In genomic region chr14:79658224-79658623, GRCh38 we compare ENCODE assay signal across 23 cellular contexts.
A peak's percentile ranks its signal among the peaks of the same experiment; 100 is the strongest.
DNase-seq lines count a peak whose midpoint lies in the region; TF ChIP-seq lines count a peak whose summit lies in the region.
"Had no signal": no experiment of that assay in that cellular context is flagged by ENCODE, and none has a peak within 500 bp of the region (broad histone marks: within the 10 kb centered on the region; RNA-seq: fewer than 3 reads in every experiment).

No MANE protein-coding gene starts in this region.

- H3K36me3 Mint-ChIP-seq in endodermal cell (ENCODE audit: low read depth): no peaks in the 10 kb centered on the region
- H3K36me3 Mint-ChIP-seq: CD8-positive, alpha-beta T cell had no signal

- H2AFZ ChIP-seq in Karpas-422 (ENCODE audit: low read length): no peak overlapping the region
- H2AFZ ChIP-seq in SK-N-SH (ENCODE audit: low read depth): no peak overlapping the region

- no peaks in the 10 kb centered on the region for H3K79me2 ChIP-seq in Karpas-422 (ENCODE audit: low read length)
- no peaks in the 10 kb centered on the region for H3K79me2 ChIP-seq in SK-N-SH (ENCODE audit: insufficient read depth)

- TF ChIP-seq CTCF in endodermal cell (conservative IDR thresholded peaks at IDR 0.05) (no peak), SK-N-SH (IDR thresholded peaks at IDR 0.05) (no peak)

- 72 to 85% methylated on average over 3 to 5 of the region's 5 CpGs for WGBS in endodermal cell (ENCODE audit: insufficient coverage in 1 of 2, insufficient read length in 1 of 2), 2 experiments
- WGBS in SK-N-SH (ENCODE audit: low lambda C conversion rate): 62% methylated on average over 5 of the region's 5 CpGs

- no peak overlapping the region for H3K27ac Mint-ChIP-seq in endodermal cell
- H3K27ac Mint-ChIP-seq: CD8-positive, alpha-beta T cell had no signal

- no peaks in the 10 kb centered on the region for H3K27me3 ChIP-seq in Karpas-422 (ENCODE audit: low read length)
- no peaks in the 10 kb centered on the region for H3K27me3 ChIP-seq in endodermal cell (ENCODE audit: control insufficient read depth, insufficient read depth, low read length, poor library complexity, severe bottlenecking)
- no peaks in the 10 kb centered on the region for H3K27me3 ChIP-seq in SK-N-SH (ENCODE audit: insufficient read depth)

- H3K4me3 ChIP-seq in Karpas-422 (ENCODE audit: low read length): no peak overlapping the region
- H3K4me3 ChIP-seq in endodermal cell (ENCODE audit: low read length): no peak overlapping the region
- no peak overlapping the region for H3K4me3 ChIP-seq in SK-N-SH (ENCODE audit: low read depth in 2 of 2, low read length in 1 of 2)
- H3K4me3 ChIP-seq: HAP-1, K562, SK-N-MC had no signal

- peaks cover 62% of the 10 kb centered on the region for H3K4me1 ChIP-seq in Karpas-422 (ENCODE audit: low read length)
- peaks cover 9% of the 10 kb centered on the region for H3K4me1 ChIP-seq in endodermal cell (ENCODE audit: control insufficient read depth, insufficient read depth, low read length)
- no peaks in the 10 kb centered on the region for H3K4me1 ChIP-seq in SK-N-SH (ENCODE audit: control insufficient read depth in 1 of 2, insufficient read depth in 2 of 2, low read depth in 1 of 2, low read length in 1 of 2)
- H3K4me1 ChIP-seq: HAP-1 had no signal

- H3K36me3 ChIP-seq in Karpas-422 (ENCODE audit: insufficient read depth, low read length) (no peaks in the 10 kb centered on the region), endodermal cell (ENCODE audit: control insufficient read depth, insufficient read depth, low read length) (no peaks in the 10 kb centered on the region), SK-N-SH (replicated peaks in 1 of 2; ENCODE audit: control insufficient read depth in 1 of 2, insufficient read depth in 2 of 2, low read length in 1 of 2) (no peaks in the 10 kb centered on the region)
- H3K36me3 ChIP-seq: HAP-1 had no signal

- H3F3A ChIP-seq in SK-N-SH (replicated peaks; ENCODE audit: insufficient read depth): no peaks in the 10 kb centered on the region

- H3K9ac ChIP-seq in Karpas-422 (ENCODE audit: low read length) (peak overlapping the region; percentile 25; the same call in 1 of the 2 replicates), endodermal cell (ENCODE audit: extremely low read depth, low read length, poor library complexity, severe bottlenecking) (no peak overlapping the region), SK-N-SH (no peak overlapping the region)

- no peak for TF ChIP-seq RAD21 in SK-N-SH (IDR thresholded peaks at IDR 0.05; ENCODE audit: low read length)

- peaks cover 4% of the 10 kb centered on the region for H3K9me3 Mint-ChIP-seq in endodermal cell

- no peak for TF ChIP-seq EP300 in SK-N-SH (IDR thresholded peaks at IDR 0.05; ENCODE audit: borderline replicate concordance in 1 of 2, low read depth in 1 of 2, low read length in 1 of 2)

- H3K9me3 ChIP-seq in Karpas-422 (ENCODE audit: low read length) (no peaks in the 10 kb centered on the region), endodermal cell (ENCODE audit: control insufficient read depth, low read length) (no peaks in the 10 kb centered on the region), SK-N-SH (no peaks in the 10 kb centered on the region)
- H3K9me3 ChIP-seq: HAP-1 had no signal

- H3K4me3 Mint-ChIP-seq in endodermal cell: no peak overlapping the region
- H3K4me3 Mint-ChIP-seq: CD8-positive, alpha-beta T cell had no signal

- H3K4me2 ChIP-seq in Karpas-422 (ENCODE audit: low read depth, low read length, poor library complexity, severe bottlenecking): peak overlapping the region; percentile 71
- no peak overlapping the region for H3K4me2 ChIP-seq in SK-N-SH

- H3K4me1 Mint-ChIP-seq in endodermal cell: peaks cover 37% of the 10 kb centered on the region

- DNase-seq in DMS79 treated with DMSO at 0.1 percent for 48 hours (lab: John Stamatoyannopoulos, UW) (peak; percentile 62), DMS79 (lab: John Stamatoyannopoulos, UW) (no peak), Karpas-422 (peak; percentile 50), NCI-H524 (lab: John Stamatoyannopoulos, UW) (peak; percentile 17 to 49), pons (ENCODE audit: low spot score) (peak; percentile 38), endodermal cell (no peak), SK-N-SH (no peak)
- DNase-seq: 8988T; CD8-positive, alpha-beta T cell; EL; GF-D8; MM.1S; NCI-H1048; NCI-H1436 treated with DMSO at 0.1 percent for 48 hours; NCI-H2029 treated with DMSO at 0.1 percent for 48 hours; NCI-H510A; NK-92 treated with Interleukin-12 subunit alpha and Interleukin-12 subunit beta, amount 100 ng/mL, for 24 hours; SHP77 treated with DMSO at 0.1 percent for 48 hours; T-helper 2 cell had no signal

- no peaks in the 10 kb centered on the region for H3K9me2 ChIP-seq in Karpas-422 (replicated peaks; ENCODE audit: insufficient read depth, low read length)
- H3K9me2 ChIP-seq in SK-N-SH: no peaks in the 10 kb centered on the region

- H4K20me1 ChIP-seq in Karpas-422 (ENCODE audit: insufficient read depth, low read depth, low read length) (no peaks in the 10 kb centered on the region), SK-N-SH (ENCODE audit: insufficient read depth) (no peaks in the 10 kb centered on the region)

- H3K27me3 Mint-ChIP-seq in endodermal cell (ENCODE audit: insufficient read depth): no peaks in the 10 kb centered on the region

- CTCF ChIA-PET in SK-N-SH (lab: Yijun Ruan, JAX): interaction anchor here (1.3 kb wide), 1 partner anchor 21 kb away, joined by 4 read pairs; no protein-coding TSS in a partner anchor

- POLR2A ChIA-PET in SK-N-SH (lab: Yijun Ruan, JAX): no interaction called here

- peak overlapping the region; percentile 91 for H3K27ac ChIP-seq in Karpas-422 (ENCODE audit: low read length)
- H3K27ac ChIP-seq in endodermal cell (ENCODE audit: low read depth, low read length): no peak overlapping the region
- H3K27ac ChIP-seq in SK-N-SH (ENCODE audit: low read depth in 2 of 2, low read length in 1 of 2): no peak overlapping the region
- H3K27ac ChIP-seq: RWPE1, SK-N-MC had no signal

TF ChIP-seq in SK-N-SH, 30 proteins besides CTCF, POLR2A, EP300 and RAD21:
- TF ChIP-seq RXRA (IDR thresholded peaks at IDR 0.05; ENCODE audit: borderline replicate concordance, low read depth): no peak
- TF ChIP-seq TCF12 (IDR thresholded peaks at IDR 0.05): no peak
- no peak for TF ChIP-seq RFX5 (IDR thresholded peaks at IDR 0.05; ENCODE audit: low read length)
- no peak for TF ChIP-seq ELF1 (IDR thresholded peaks at IDR 0.05)
- no peak for TF ChIP-seq FOSL2 (IDR thresholded peaks at IDR 0.05; ENCODE audit: borderline replicate concordance, low read depth)
- TF ChIP-seq FOXJ3 (CRISPR knock-in tag; IDR thresholded peaks at IDR 0.05): no peak
- TF ChIP-seq YY1 (IDR thresholded peaks at IDR 0.05; ENCODE audit: low read depth): no peak
- TF ChIP-seq SMC3 (IDR thresholded peaks at IDR 0.05; ENCODE audit: low read depth, low read length): no peak
TF ChIP-seq in SK-N-SH: peak in this region for 0.

Comparison
In these comparisons a context has a peak if more than half of its experiments do, and no peak if none do; other contexts are left out.
1. DNase-seq: peak in DMS79 treated with DMSO at 0.1 percent for 48 hours (single experiment), Karpas-422 (single experiment), NCI-H524 (2 of 2) and pons (single experiment); none in DMS79 (single experiment), endodermal cell (single experiment) and SK-N-SH (single experiment).